ENCODE assay signal across 15 cellular contexts in genomic region chr10:21314234-21314633, GRCh38.
A peak's percentile ranks its signal among the peaks of the same experiment; 100 is the strongest.
DNase-seq lines count a peak whose midpoint lies in the region; ATAC-seq and TF ChIP-seq lines count a peak whose summit lies in the region.
"Had no signal": no experiment of that assay in that cellular context is flagged by ENCODE, and none has a peak within 500 bp of the region (broad histone marks: within the 10 kb centered on the region; RNA-seq: fewer than 3 reads in every experiment).

No MANE protein-coding gene starts in this region.

- H3K9me3 ChIP-seq in HCT116 (ENCODE audit: control insufficient read depth in 1 of 2, insufficient read depth in 1 of 2, low read depth in 1 of 2, low read length in 2 of 2) (no peaks in the 10 kb centered on the region), RWPE2 (ENCODE audit: severe bottlenecking) (no peaks in the 10 kb centered on the region), hepatocyte (ENCODE audit: low read depth) (no peaks in the 10 kb centered on the region), spleen (no peaks in the 10 kb centered on the region)
- H3K9me3 ChIP-seq: mucosa of descending colon had no signal

- no peaks in the 10 kb centered on the region for H3K36me3 Mint-ChIP-seq in progenitor cell of endocrine pancreas (ENCODE audit: insufficient read depth)

- H2AFZ ChIP-seq in HCT116 (ENCODE audit: low read depth, low read length, poor library complexity, severe bottlenecking) (peak overlapping the region; percentile 66), hepatocyte (no peak overlapping the region)

- H3K4me1 ChIP-seq in HCT116 (ENCODE audit: control insufficient read depth in 1 of 2, insufficient read depth in 2 of 2, low read length in 2 of 2) (peaks cover 47 to 63% of the 10 kb centered on the region in 2 experiments), RWPE2 (ENCODE audit: insufficient read depth, poor library complexity, severe bottlenecking) (peaks cover 22% of the 10 kb centered on the region), hepatocyte (ENCODE audit: insufficient read depth) (peaks cover 15% of the 10 kb centered on the region), spleen (peaks cover 6 to 27% (median 19%) of the 10 kb centered on the region in 6 donors)

- no peak for TF ChIP-seq RAD21 in HCT116 (IDR thresholded peaks at IDR 0.05; ENCODE audit: low read depth)

- H3K4me1 Mint-ChIP-seq in progenitor cell of endocrine pancreas (ENCODE audit: low read depth): peaks cover 16% of the 10 kb centered on the region
- H3K4me1 Mint-ChIP-seq: activated CD4-positive, alpha-beta T cell treated with anti-CD3 and anti-CD28 coated beads for 36 hours; CD8-positive, alpha-beta memory T cell had no signal

- 29% methylated on average over 7 of the region's 7 CpGs for WGBS in hepatocyte (ENCODE audit: low lambda C conversion rate, missing lambda C conversion rate)
- 41 to 63% (median 55%) methylated on average over 7 of the region's 7 CpGs for WGBS in spleen, 5 donors

- no peak overlapping the region for H3K4me3 ChIP-seq in HCT116 (replicated peaks in 1 of 2; ENCODE audit: low read depth in 1 of 2, low read length in 2 of 2)
- H3K4me3 ChIP-seq in RWPE2 (ENCODE audit: severe bottlenecking): no peak overlapping the region
- H3K4me3 ChIP-seq in hepatocyte: no peak overlapping the region
- H3K4me3 ChIP-seq in spleen: no peak overlapping the region
- H3K4me3 ChIP-seq: mucosa of descending colon had no signal

- POLR2A ChIA-PET in HCT116 (lab: Charles Lee): no interaction called here

- H3K9me3 Mint-ChIP-seq in progenitor cell of endocrine pancreas (ENCODE audit: low read depth): no peaks in the 10 kb centered on the region
- H3K9me3 Mint-ChIP-seq: activated T-helper 1 cell treated with anti-CD3 and anti-CD28 coated beads, Interleukin-12 subunit alpha, Interleukin-12 subunit beta, Interleukin-2, Interleukin-4 antibody, amounts not matched to agents 30 ng/mL and 10 ng/mL and 1 ng/mL, durations not matched to agents 14 hours and 24 hours and 36 hours had no signal

- H3K27me3 ChIP-seq in HCT116 (ENCODE audit: insufficient read depth, low read length) (no peaks in the 10 kb centered on the region), RWPE2 (ENCODE audit: insufficient read depth, poor library complexity, severe bottlenecking) (no peaks in the 10 kb centered on the region), hepatocyte (no peaks in the 10 kb centered on the region), spleen (replicated peaks in 1 of 7) (no peaks in the 10 kb centered on the region)

- H3K4me2 ChIP-seq in HCT116 (ENCODE audit: low read length): peak overlapping the region; percentile 74
- H3K4me2 ChIP-seq in hepatocyte: peak overlapping the region; percentile 6

- no peak for TF ChIP-seq POLR2A in HCT116 (IDR thresholded peaks at IDR 0.05; ENCODE audit: borderline replicate concordance, extremely low read depth, insufficient read depth, insufficient read length)
- TF ChIP-seq POLR2A in spleen (IDR thresholded peaks at IDR 0.05): no peak

- H3K27me3 Mint-ChIP-seq in progenitor cell of endocrine pancreas: peaks cover 2% of the 10 kb centered on the region
- H3K27me3 Mint-ChIP-seq: activated CD4-positive, alpha-beta T cell treated with anti-CD3 and anti-CD28 coated beads for 36 hours had no signal

- peak overlapping the region; percentile 33 for H3K9ac ChIP-seq in HCT116 (ENCODE audit: low read length)

- ATAC-seq in HCT116: no peak
- no peak for ATAC-seq in RWPE2 (ENCODE audit: low read depth)
- ATAC-seq: activated CD4-positive, alpha-beta T cell treated with anti-CD3 and anti-CD28 coated beads for 36 hours; mucosa of descending colon had no signal

- no peaks in the 10 kb centered on the region for H3K9me2 ChIP-seq in HCT116 (ENCODE audit: insufficient read depth)
- no peaks in the 10 kb centered on the region for H3K9me2 ChIP-seq in hepatocyte (replicated peaks; ENCODE audit: insufficient read depth)

- no TSS peak for BruUV-seq in HCT116 (replicated peaks; lab: Mats Ljungman, UMichigan)

- intact Hi-C loops in HCT116 (cut with micrococcal nuclease) (no loop called here), spleen (cut with DNase I; ENCODE audit: low total_unique reads) (no loop called here)

- RAD21 ChIA-PET in HCT116 (lab: Charles Lee; ENCODE audit: low non-redundant PET in 1 of 2, low total read pairs in 2 of 2, uncharacterized antibody in 2 of 2, unreplicated experiment in 2 of 2): no interaction called here

- H3K36me3 ChIP-seq in HCT116 (ENCODE audit: control insufficient read depth in 1 of 2, insufficient read depth in 2 of 2, low read length in 2 of 2) (no peaks in the 10 kb centered on the region), RWPE2 (ENCODE audit: low read depth) (no peaks in the 10 kb centered on the region), hepatocyte (replicated peaks; ENCODE audit: insufficient read depth, low read depth) (no peaks in the 10 kb centered on the region), spleen (no peaks in the 10 kb centered on the region)

- no peak for DNase-seq in HCT116 (ENCODE audit: low read depth, low spot score)
- DNase-seq in RWPE2 (ENCODE audit: low spot score): no peak
- DNase-seq in hepatocyte (ENCODE audit: low spot score): no peak
- no peak for DNase-seq in progenitor cell of endocrine pancreas (ENCODE audit: low spot score, unreplicated experiment)
- DNase-seq in NCI-H69 (lab: John Stamatoyannopoulos, UW): no peak
- no peak for DNase-seq in AG08395 (ENCODE audit: low spot score)
- no peak for DNase-seq in spleen
- DNase-seq: activated CD4-positive, alpha-beta T cell treated with anti-CD3 and anti-CD28 coated beads for 36 hours; aorta; CD8-positive, alpha-beta memory T cell; hippocampal formation; mucosa of descending colon; NCI-H2081; T-helper 1 cell had no signal

- H3K79me2 ChIP-seq in HCT116 (ENCODE audit: insufficient read depth, low read length) (no peaks in the 10 kb centered on the region), hepatocyte (no peaks in the 10 kb centered on the region)

- H3K27ac ChIP-seq in HCT116 (ENCODE audit: low read depth, low read length) (peak overlapping the region; percentile 74; the same call in 1 of the 2 replicates), RWPE2 (ENCODE audit: poor library complexity, severe bottlenecking) (peak overlapping the region; percentile 70), hepatocyte (no peak overlapping the region), spleen (peak overlapping the region in 1 of 8 donors; percentile 65)

- TF ChIP-seq CTCF in HCT116 (IDR thresholded peaks at IDR 0.05 in 2 of 3, conservative IDR thresholded peaks at IDR 0.05 in 1 of 3; ENCODE audit: borderline replicate concordance in 1 of 3, insufficient read depth in 1 of 3, low read depth in 2 of 3, low read length in 2 of 3) (no peak), RWPE2 (IDR thresholded peaks at IDR 0.05; ENCODE audit: poor library complexity, severe bottlenecking) (no peak), hepatocyte (IDR thresholded peaks at IDR 0.05; ENCODE audit: poor library complexity) (no peak), progenitor cell of endocrine pancreas (IDR thresholded peaks at IDR 0.05; ENCODE audit: unreplicated experiment) (no peak), spleen (IDR thresholded peaks at IDR 0.05 in 8 of 11, conservative IDR thresholded peaks at IDR 0.05 in 3 of 11) (no peak)

- peak overlapping the region; percentile 16 for H3K27ac Mint-ChIP-seq in progenitor cell of endocrine pancreas
- H3K27ac Mint-ChIP-seq: activated CD4-positive, alpha-beta T cell treated with anti-CD3 and anti-CD28 coated beads for 36 hours; activated T-helper 1 cell treated with anti-CD3 and anti-CD28 coated beads, Interleukin-12 subunit alpha, Interleukin-12 subunit beta, Interleukin-2, Interleukin-4 antibody, amounts not matched to agents 30 ng/mL and 10 ng/mL and 1 ng/mL, durations not matched to agents 14 hours and 24 hours and 36 hours; CD8-positive, alpha-beta memory T cell had no signal

- H4K20me1 ChIP-seq in HCT116 (ENCODE audit: insufficient read depth) (no peaks in the 10 kb centered on the region), hepatocyte (ENCODE audit: insufficient read depth, poor library complexity, severe bottlenecking) (no peaks in the 10 kb centered on the region)

- CTCF ChIA-PET in HCT116 (lab: Charles Lee): no interaction called here

- no peak overlapping the region for H3K4me3 Mint-ChIP-seq in progenitor cell of endocrine pancreas (ENCODE audit: low read depth)
- H3K4me3 Mint-ChIP-seq: activated CD4-positive, alpha-beta T cell treated with anti-CD3 and anti-CD28 coated beads for 36 hours; activated T-helper 1 cell treated with anti-CD3 and anti-CD28 coated beads, Interleukin-12 subunit alpha, Interleukin-12 subunit beta, Interleukin-2, Interleukin-4 antibody, amounts not matched to agents 30 ng/mL and 10 ng/mL and 1 ng/mL, durations not matched to agents 14 hours and 24 hours and 36 hours; CD8-positive, alpha-beta memory T cell had no signal

TF ChIP-seq in HCT116, 20 proteins besides CTCF, POLR2A, EP300 and RAD21 (continues in another document):
- no peak for TF ChIP-seq ATF3 (IDR thresholded peaks at IDR 0.05)
- no peak for TF ChIP-seq EGR1 (IDR thresholded peaks at IDR 0.05; ENCODE audit: low read depth)
- TF ChIP-seq FOSL1 (IDR thresholded peaks at IDR 0.05; ENCODE audit: low read depth): no peak
- TF ChIP-seq SP1 (IDR thresholded peaks at IDR 0.05; ENCODE audit: low read depth): no peak
- no peak for TF ChIP-seq ZNF274 (IDR thresholded peaks at IDR 0.05; ENCODE audit: low read depth, low read length)
- no peak for TF ChIP-seq CBX3 (IDR thresholded peaks at IDR 0.05; ENCODE audit: low read depth)
- TF ChIP-seq ZBTB33 (IDR thresholded peaks at IDR 0.05; ENCODE audit: extremely low read depth, insufficient replicate concordance, low read length): no peak
- TF ChIP-seq EZH2 (IDR thresholded peaks at IDR 0.05): no peak
- TF ChIP-seq CEBPB (IDR thresholded peaks at IDR 0.05; ENCODE audit: low read depth): no peak
- no peak for TF ChIP-seq SIN3A (IDR thresholded peaks at IDR 0.05; ENCODE audit: low read depth)
